13 cellular contexts compared by ENCODE assay signal in the genomic region with DNA sequence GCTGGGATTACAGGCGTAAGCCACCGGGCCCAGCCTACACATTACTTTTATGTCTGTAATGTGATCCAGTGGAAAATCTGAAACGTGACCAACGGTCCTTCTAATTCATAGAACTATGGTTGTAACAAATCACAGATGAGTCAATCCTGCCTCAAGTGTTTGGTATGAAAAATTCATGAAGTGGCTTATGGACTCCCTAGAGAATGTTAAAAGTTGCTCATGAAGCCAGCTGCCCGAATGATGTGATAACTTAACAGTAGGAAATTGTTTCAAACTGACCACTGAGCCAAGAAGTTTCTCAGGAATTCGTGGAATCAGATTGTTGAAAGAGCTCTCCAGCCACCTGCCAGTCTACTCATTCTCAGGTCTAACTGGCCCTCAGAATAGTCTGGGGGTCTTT. TPM values are rescaled to one million over a fixed set of nuclear protein-coding genes. Genes with fewer than 3 reads are reported as not detected.
DNase-seq lines count a peak whose midpoint lies in the region; ATAC-seq and TF ChIP-seq lines count a peak whose summit lies in the region.
"Had no signal": no experiment of that assay in that cellular context is flagged by ENCODE, and none has a peak within 500 bp of the region (broad histone marks: within the 10 kb centered on the region; RNA-seq: fewer than 3 reads in every experiment).

No MANE protein-coding gene starts in this region.

- H3K27me3 ChIP-seq in AG04450 (ENCODE audit: control insufficient read depth, insufficient read depth, low read length) (no peaks in the 10 kb centered on the region), brain microvascular endothelial cell (replicated peaks) (no peaks in the 10 kb centered on the region), kidney epithelial cell (ENCODE audit: control insufficient read depth, insufficient read depth, low read length) (no peaks in the 10 kb centered on the region), WERI-Rb-1 (ENCODE audit: insufficient read depth, low read depth, severe bottlenecking) (no peaks in the 10 kb centered on the region)

- no peaks in the 10 kb centered on the region; the same call in 1 of the 2 replicates for H3K9me3 ChIP-seq in AG04450 (ENCODE audit: control insufficient read depth, insufficient read depth, low read length)
- H3K9me3 ChIP-seq in WERI-Rb-1 (ENCODE audit: severe bottlenecking) = peaks cover 3% of the 10 kb centered on the region

- in situ Hi-C loops in brain microvascular endothelial cell (cut with HindIII; ENCODE audit: low pct_ligation_motif_present, low sequenced_read_pairs) = no loop called here

- POLR2A ChIA-PET in AG04450 (lab: Yijun Ruan, JAX) = interaction anchor here (0.6 kb wide), 1 partner anchor 288 kb away, joined by 3 read pairs; no protein-coding TSS in a partner anchor

- H3K27ac ChIP-seq in AG04450 (ENCODE audit: low read depth, low read length) (peak overlapping the region; percentile 48), brain microvascular endothelial cell (peak overlapping the region; percentile 59), WERI-Rb-1 (no peak overlapping the region)

- DNase-seq in AG04450 (ENCODE audit: low read depth, low spot score) = peak; percentile 83
- peak; percentile 89 for DNase-seq in HS-5 (ENCODE audit: low read depth)
- peak; percentile 90 for DNase-seq in brain microvascular endothelial cell
- DNase-seq in kidney epithelial cell (ENCODE audit: low read depth) = peak; percentile 75
- no peak for DNase-seq in WERI-Rb-1
- no peak for DNase-seq in NCI-H1092 (lab: John Stamatoyannopoulos, UW)
- DNase-seq: activated naive CD8-positive, alpha-beta T cell treated with anti-CD3 and anti-CD28 coated beads, Interleukin-2, amount 50 U/mL, for 24 hours; left colon; NCI-H1105 treated with DMSO at 0.1 percent for 48 hours; occipital lobe; stimulated activated CD4-positive, alpha-beta T cell treated with anti-CD3 and anti-CD28 coated beads, Interleukin-4, amount 100 ng/mL, for 4 hours had no signal

- ATAC-seq in activated CD4-positive, CD25-positive, alpha-beta regulatory T cell treated with anti-CD3 and anti-CD28 coated beads, Interleukin-2, amount 50 U/mL, for 24 hours = no peak
- no peak for ATAC-seq in GM19395 (IDR thresholded peaks at IDR 0.05; ENCODE audit: unreplicated experiment)
- ATAC-seq: activated naive CD8-positive, alpha-beta T cell treated with anti-CD3 and anti-CD28 coated beads, Interleukin-2, amount 50 U/mL, for 24 hours; left colon had no signal

- TF ChIP-seq CTCF in AG04450 (IDR thresholded peaks at IDR 0.05; ENCODE audit: low read depth, low read length) = peak; percentile 29
- no peak for TF ChIP-seq CTCF in brain microvascular endothelial cell (IDR thresholded peaks at IDR 0.05; ENCODE audit: low read depth, low read length, missing control alignments)
- no peak for TF ChIP-seq CTCF in kidney epithelial cell (IDR thresholded peaks at IDR 0.05; ENCODE audit: insufficient read depth, low read length, poor library complexity, severe bottlenecking)
- TF ChIP-seq CTCF in WERI-Rb-1 (IDR thresholded peaks at IDR 0.05; ENCODE audit: low read depth, low read length) = no peak

- CTCF ChIA-PET in AG04450 (lab: Charles Lee) = interaction anchor here (0.6 to 1.4 kb wide), 3 partner anchors 16 to 68 kb away, joined by 3 to 4 read pairs (median 3); no protein-coding TSS in a partner anchor

- no peak overlapping the region for H3K4me3 ChIP-seq in AG04450 (ENCODE audit: low read depth, low read length)
- no peak overlapping the region for H3K4me3 ChIP-seq in brain microvascular endothelial cell (ENCODE audit: low read depth, low read length)
- H3K4me3 ChIP-seq in kidney epithelial cell (ENCODE audit: low read depth, low read length) = no peak overlapping the region
- H3K4me3 ChIP-seq in WERI-Rb-1 (ENCODE audit: low read depth, low read length) = no peak overlapping the region

- H3K36me3 ChIP-seq in brain microvascular endothelial cell (replicated peaks) (no peaks in the 10 kb centered on the region), kidney epithelial cell (ENCODE audit: control insufficient read depth, insufficient read depth, low read length) (no peaks in the 10 kb centered on the region), WERI-Rb-1 (no peaks in the 10 kb centered on the region)

RNA-seq across cellular contexts. Expression of gene FARP1, which starts 59.4 kb away (rescaled TPM):
- polyA plus RNA-seq in AG04450 (2011; rRNA removed) = 76.4 and 83.0 TPM in 2 replicates
- polyA minus RNA-seq in AG04450 (2011; rRNA and poly(A)+ RNA removed) = 117 and 153 TPM in 2 replicates
- total RNA-seq in kidney epithelial cell = 135 and 147 TPM in 2 replicates

Comparison
In these comparisons a context has a peak if more than half of its experiments do, and no peak if none do; other contexts are left out.
1. DNase-seq: peak in AG04450 (single experiment), HS-5 (single experiment), brain microvascular endothelial cell (single experiment) and kidney epithelial cell (single experiment); none in WERI-Rb-1 (single experiment) and NCI-H1092 (single experiment).